Comparison of ENCODE assay signal across 1 cellular context in the genomic region with DNA sequence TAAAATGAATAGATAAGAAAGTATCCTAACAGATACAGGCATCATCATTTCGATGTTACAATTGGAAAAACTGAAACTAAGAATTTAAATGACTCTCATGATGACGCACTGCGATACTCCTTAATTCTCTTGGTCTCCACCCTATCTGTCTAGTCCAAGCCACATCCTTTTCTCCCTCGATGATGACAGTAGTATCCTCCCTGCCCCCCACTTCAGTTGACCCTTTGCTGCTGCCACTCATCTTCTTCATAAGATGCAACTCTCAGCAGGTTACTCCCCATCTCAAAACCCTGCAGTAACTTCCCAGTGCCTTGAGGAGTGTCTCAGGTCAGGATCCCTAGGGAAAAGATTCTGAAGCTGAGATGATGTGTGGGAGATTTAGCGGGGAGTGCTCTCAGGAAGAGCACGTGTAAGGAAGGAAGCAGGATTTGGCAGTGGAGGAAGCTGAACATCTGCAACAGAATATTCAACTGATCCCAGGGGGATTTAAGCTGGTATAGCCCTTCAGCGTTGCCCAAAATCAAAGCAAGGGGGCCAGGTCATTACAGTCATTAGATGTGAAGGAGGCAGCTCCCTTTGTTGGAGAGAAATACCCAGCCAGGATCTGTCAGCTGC.
TF ChIP-seq lines count a peak whose summit lies in the region.

No MANE protein-coding gene starts in this region.

TF ChIP-seq in H1, 55 proteins besides CTCF, POLR2A, EP300 and RAD21:
- TF ChIP-seq RXRA (IDR thresholded peaks at IDR 0.05; ENCODE audit: insufficient read depth, low read depth, low read length) (no peak), EZH2 (IDR thresholded peaks at IDR 0.05; ENCODE audit: low read depth, low read length, severe bottlenecking) (no peak), SUZ12 (IDR thresholded peaks at IDR 0.05; ENCODE audit: low read length) (no peak), BACH1 (IDR thresholded peaks at IDR 0.05; ENCODE audit: low read length) (no peak), NRF1 (IDR thresholded peaks at IDR 0.05; ENCODE audit: low read depth, low read length) (no peak), POU5F1 (IDR thresholded peaks at IDR 0.05; ENCODE audit: low read depth, low read length) (no peak), EGR1 (IDR thresholded peaks at IDR 0.05; ENCODE audit: borderline replicate concordance, low read depth, low read length) (no peak), TEAD4 (IDR thresholded peaks at IDR 0.05; ENCODE audit: low read depth, low read length) (no peak), CBX5 (IDR thresholded peaks at IDR 0.05; ENCODE audit: low read depth, low read length) (no peak), ATF3 (IDR thresholded peaks at IDR 0.05; ENCODE audit: insufficient read depth, low read depth, low read length) (no peak), CEBPB (IDR thresholded peaks at IDR 0.05; ENCODE audit: low read depth, low read length) (no peak), KDM5A (IDR thresholded peaks at IDR 0.05; ENCODE audit: low read length) (no peak)
- TF ChIP-seq, protein P1, sequence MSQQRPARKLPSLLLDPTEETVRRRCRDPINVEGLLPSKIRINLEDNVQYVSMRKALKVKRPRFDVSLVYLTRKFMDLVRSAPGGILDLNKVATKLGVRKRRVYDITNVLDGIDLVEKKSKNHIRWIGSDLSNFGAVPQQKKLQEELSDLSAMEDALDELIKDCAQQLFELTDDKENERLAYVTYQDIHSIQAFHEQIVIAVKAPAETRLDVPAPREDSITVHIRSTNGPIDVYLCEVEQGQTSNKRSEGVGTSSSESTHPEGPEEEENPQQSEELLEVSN (IDR thresholded peaks at IDR 0.05): no peak
